Comparison of ENCODE assay signal across 2 cellular contexts in the genomic region with DNA sequence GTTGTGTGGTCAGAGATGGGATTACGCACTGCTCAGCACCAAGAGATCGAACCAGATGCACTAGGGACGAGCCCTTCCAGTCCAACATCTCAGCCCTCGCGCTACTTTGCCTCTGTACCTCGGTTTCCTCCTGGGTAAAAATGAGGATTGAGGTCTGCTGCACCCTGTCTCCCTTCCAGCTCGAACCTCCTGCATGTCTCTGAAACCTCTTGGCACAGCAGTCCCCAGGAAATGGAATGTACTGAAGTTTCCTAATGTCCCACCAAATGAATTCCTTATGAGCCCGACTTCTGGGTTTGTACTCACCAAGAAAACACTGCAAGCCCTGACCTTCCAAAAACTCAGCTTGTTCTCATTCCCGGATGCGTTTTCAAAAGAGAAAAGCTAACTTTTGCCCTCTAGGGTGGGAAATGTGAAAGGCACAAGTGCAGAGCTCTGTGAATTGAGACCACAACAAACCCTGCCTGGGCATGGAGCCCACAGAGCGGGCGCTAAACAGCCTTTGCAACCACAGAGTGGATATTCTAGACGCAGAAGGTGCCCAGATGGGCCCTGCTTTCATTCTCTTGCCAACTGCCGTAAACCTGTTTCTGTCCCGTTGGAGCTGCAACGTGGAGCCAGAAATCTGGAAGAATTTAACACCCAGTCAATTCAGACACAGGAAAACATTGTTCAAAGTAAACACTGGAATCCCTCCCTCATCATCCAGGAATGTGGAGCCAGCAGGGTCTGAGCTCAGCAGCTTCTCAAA.
A peak's percentile ranks its signal among the peaks of the same experiment; 100 is the strongest.
TF ChIP-seq lines count a peak whose summit lies in the region.

No MANE protein-coding gene starts in this region.

TF ChIP-seq in IMR-90, 13 proteins besides CTCF, POLR2A, EP300 and RAD21 (continued from another document):
- TF ChIP-seq, protein P1, sequence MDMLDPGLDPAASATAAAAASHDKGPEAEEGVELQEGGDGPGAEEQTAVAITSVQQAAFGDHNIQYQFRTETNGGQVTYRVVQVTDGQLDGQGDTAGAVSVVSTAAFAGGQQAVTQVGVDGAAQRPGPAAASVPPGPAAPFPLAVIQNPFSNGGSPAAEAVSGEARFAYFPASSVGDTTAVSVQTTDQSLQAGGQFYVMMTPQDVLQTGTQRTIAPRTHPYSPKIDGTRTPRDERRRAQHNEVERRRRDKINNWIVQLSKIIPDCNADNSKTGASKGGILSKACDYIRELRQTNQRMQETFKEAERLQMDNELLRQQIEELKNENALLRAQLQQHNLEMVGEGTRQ (IDR thresholded peaks at IDR 0.05; ENCODE audit: low read depth, low read length), result no peak
- TF ChIP-seq MAZ (IDR thresholded peaks at IDR 0.05; ENCODE audit: borderline replicate concordance, low read depth, low read length), result no peak; the same call in 1 of the 2 replicates
- TF ChIP-seq RCOR1 (IDR thresholded peaks at IDR 0.05; ENCODE audit: insufficient replicate concordance, low read length), result no peak
- TF ChIP-seq BHLHE40 (IDR thresholded peaks at IDR 0.05; ENCODE audit: low read depth, low read length), result no peak
- TF ChIP-seq ELK1 (IDR thresholded peaks at IDR 0.05; ENCODE audit: borderline replicate concordance, low read depth, low read length), result no peak
- no peak for TF ChIP-seq CHD1 (IDR thresholded peaks at IDR 0.05; ENCODE audit: low read depth, low read length)
- TF ChIP-seq CEBPB (IDR thresholded peaks at IDR 0.05; ENCODE audit: low read depth, low read length), result no peak
- 0 out of 2 replicates have a peak, but pooled peaks have one; percentile 44 for TF ChIP-seq MXI1 (IDR thresholded peaks at IDR 0.05; ENCODE audit: borderline replicate concordance, low read depth, low read length)
- TF ChIP-seq RFX5 (IDR thresholded peaks at IDR 0.05; ENCODE audit: low read depth, low read length), result no peak

TF ChIP-seq in liver, 16 proteins besides CTCF, POLR2A, EP300 and RAD21 (continued from another document):
- TF ChIP-seq, protein P2, sequence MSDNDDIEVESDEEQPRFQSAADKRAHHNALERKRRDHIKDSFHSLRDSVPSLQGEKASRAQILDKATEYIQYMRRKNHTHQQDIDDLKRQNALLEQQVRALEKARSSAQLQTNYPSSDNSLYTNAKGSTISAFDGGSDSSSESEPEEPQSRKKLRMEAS (IDR thresholded peaks at IDR 0.05), result no peak
- TF ChIP-seq, protein P3, sequence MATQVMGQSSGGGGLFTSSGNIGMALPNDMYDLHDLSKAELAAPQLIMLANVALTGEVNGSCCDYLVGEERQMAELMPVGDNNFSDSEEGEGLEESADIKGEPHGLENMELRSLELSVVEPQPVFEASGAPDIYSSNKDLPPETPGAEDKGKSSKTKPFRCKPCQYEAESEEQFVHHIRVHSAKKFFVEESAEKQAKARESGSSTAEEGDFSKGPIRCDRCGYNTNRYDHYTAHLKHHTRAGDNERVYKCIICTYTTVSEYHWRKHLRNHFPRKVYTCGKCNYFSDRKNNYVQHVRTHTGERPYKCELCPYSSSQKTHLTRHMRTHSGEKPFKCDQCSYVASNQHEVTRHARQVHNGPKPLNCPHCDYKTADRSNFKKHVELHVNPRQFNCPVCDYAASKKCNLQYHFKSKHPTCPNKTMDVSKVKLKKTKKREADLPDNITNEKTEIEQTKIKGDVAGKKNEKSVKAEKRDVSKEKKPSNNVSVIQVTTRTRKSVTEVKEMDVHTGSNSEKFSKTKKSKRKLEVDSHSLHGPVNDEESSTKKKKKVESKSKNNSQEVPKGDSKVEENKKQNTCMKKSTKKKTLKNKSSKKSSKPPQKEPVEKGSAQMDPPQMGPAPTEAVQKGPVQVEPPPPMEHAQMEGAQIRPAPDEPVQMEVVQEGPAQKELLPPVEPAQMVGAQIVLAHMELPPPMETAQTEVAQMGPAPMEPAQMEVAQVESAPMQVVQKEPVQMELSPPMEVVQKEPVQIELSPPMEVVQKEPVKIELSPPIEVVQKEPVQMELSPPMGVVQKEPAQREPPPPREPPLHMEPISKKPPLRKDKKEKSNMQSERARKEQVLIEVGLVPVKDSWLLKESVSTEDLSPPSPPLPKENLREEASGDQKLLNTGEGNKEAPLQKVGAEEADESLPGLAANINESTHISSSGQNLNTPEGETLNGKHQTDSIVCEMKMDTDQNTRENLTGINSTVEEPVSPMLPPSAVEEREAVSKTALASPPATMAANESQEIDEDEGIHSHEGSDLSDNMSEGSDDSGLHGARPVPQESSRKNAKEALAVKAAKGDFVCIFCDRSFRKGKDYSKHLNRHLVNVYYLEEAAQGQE (IDR thresholded peaks at IDR 0.05), result no peak
- TF ChIP-seq, protein P4, sequence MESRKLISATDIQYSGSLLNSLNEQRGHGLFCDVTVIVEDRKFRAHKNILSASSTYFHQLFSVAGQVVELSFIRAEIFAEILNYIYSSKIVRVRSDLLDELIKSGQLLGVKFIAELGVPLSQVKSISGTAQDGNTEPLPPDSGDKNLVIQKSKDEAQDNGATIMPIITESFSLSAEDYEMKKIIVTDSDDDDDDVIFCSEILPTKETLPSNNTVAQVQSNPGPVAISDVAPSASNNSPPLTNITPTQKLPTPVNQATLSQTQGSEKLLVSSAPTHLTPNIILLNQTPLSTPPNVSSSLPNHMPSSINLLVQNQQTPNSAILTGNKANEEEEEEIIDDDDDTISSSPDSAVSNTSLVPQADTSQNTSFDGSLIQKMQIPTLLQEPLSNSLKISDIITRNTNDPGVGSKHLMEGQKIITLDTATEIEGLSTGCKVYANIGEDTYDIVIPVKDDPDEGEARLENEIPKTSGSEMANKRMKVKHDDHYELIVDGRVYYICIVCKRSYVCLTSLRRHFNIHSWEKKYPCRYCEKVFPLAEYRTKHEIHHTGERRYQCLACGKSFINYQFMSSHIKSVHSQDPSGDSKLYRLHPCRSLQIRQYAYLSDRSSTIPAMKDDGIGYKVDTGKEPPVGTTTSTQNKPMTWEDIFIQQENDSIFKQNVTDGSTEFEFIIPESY (IDR thresholded peaks at IDR 0.05), result no peak
- no peak for TF ChIP-seq SP1 (IDR thresholded peaks at IDR 0.05)
